Comparison of ENCODE assay signal across 1 cellular context in genomic region chr11:87020336-87020735, GRCh38.
TF ChIP-seq lines count a peak whose summit lies in the region.

No MANE protein-coding gene starts in this region.

TF ChIP-seq in HepG2, 621 proteins besides CTCF, POLR2A, EP300 and RAD21:
- TF ChIP-seq ZKSCAN5 (CRISPR knock-in tag; IDR thresholded peaks at IDR 0.05) (no peak), ZNF230 (CRISPR knock-in tag; IDR thresholded peaks at IDR 0.05) (no peak), ZBTB14 (CRISPR knock-in tag; IDR thresholded peaks at IDR 0.05) (no peak), FOXO4 (CRISPR knock-in tag; conservative IDR thresholded peaks at IDR 0.05) (no peak), ATRX (CRISPR knock-in tag; IDR thresholded peaks at IDR 0.05; ENCODE audit: borderline replicate concordance) (no peak), IRX3 (CRISPR knock-in tag; IDR thresholded peaks at IDR 0.05; ENCODE audit: borderline replicate concordance, low read depth) (no peak), ZNF704 (CRISPR knock-in tag; IDR thresholded peaks at IDR 0.05; ENCODE audit: borderline replicate concordance) (no peak), ZNF574 (CRISPR knock-in tag; IDR thresholded peaks at IDR 0.05) (no peak), IKZF1 (IDR thresholded peaks at IDR 0.05) (no peak), AHDC1 (CRISPR knock-in tag; IDR thresholded peaks at IDR 0.05; ENCODE audit: borderline replicate concordance) (no peak), FLYWCH1 (CRISPR knock-in tag; IDR thresholded peaks at IDR 0.05) (no peak), ONECUT2 (CRISPR knock-in tag; IDR thresholded peaks at IDR 0.05) (no peak), MYC (CRISPR knock-in tag; IDR thresholded peaks at IDR 0.05; ENCODE audit: borderline replicate concordance) (no peak), ZNF772 (CRISPR knock-in tag; IDR thresholded peaks at IDR 0.05) (no peak), NAIF1 (CRISPR knock-in tag; IDR thresholded peaks at IDR 0.05; ENCODE audit: borderline replicate concordance) (no peak), EEA1 (CRISPR knock-in tag; IDR thresholded peaks at IDR 0.05; ENCODE audit: borderline replicate concordance) (no peak), GMEB2 (CRISPR knock-in tag; IDR thresholded peaks at IDR 0.05; ENCODE audit: low read depth) (no peak)
